ENCODE assay signal across 14 cellular contexts in genomic region chr9:33049680-33050361, GRCh38. TPM values are rescaled to one million over a fixed set of nuclear protein-coding genes. Genes with fewer than 3 reads are reported as not detected.
A peak's percentile ranks its signal among the peaks of the same experiment; 100 is the strongest.
DNase-seq lines count a peak whose midpoint lies in the region; ATAC-seq and TF ChIP-seq lines count a peak whose summit lies in the region.
"Had no signal": no experiment of that assay in that cellular context is flagged by ENCODE, and none has a peak within 500 bp of the region (broad histone marks: within the 10 kb centered on the region; RNA-seq: fewer than 3 reads in every experiment).

No MANE protein-coding gene starts in this region.

- no peak overlapping the region for H2BK12ac ChIP-seq in trophoblast cell (ENCODE audit: low read length)

- H3K9ac ChIP-seq in trophoblast cell (ENCODE audit: low read length), result no peak overlapping the region
- H3K9ac ChIP-seq: parathyroid adenoma had no signal

- no peak overlapping the region for H3K4ac ChIP-seq in trophoblast cell (ENCODE audit: low read depth, low read length)

- H2AFZ ChIP-seq in trophoblast cell (ENCODE audit: insufficient read depth, low read length, poor library complexity), result no peak overlapping the region
- H2AFZ ChIP-seq: parathyroid adenoma had no signal

- H3K4me3 Mint-ChIP-seq in activated T-cell treated with anti-CD3 and anti-CD28 coated beads, Interleukin-2, amount 50 U/mL, for 24 hours, result no peak overlapping the region
- H3K4me3 Mint-ChIP-seq in naive thymus-derived CD8-positive, alpha-beta T cell, result no peak overlapping the region

- no peak overlapping the region for H3K4me3 ChIP-seq in trophoblast cell (ENCODE audit: low read depth, low read length)
- no peak overlapping the region for H3K4me3 ChIP-seq in suprapubic skin
- H3K4me3 ChIP-seq: gastroesophageal sphincter, lower lobe of right lung had no signal

- no peak overlapping the region for H2BK5ac ChIP-seq in trophoblast cell (ENCODE audit: low read depth, low read length, poor library complexity)

- H3K4me1 ChIP-seq in trophoblast cell (ENCODE audit: control insufficient read depth in 1 of 2, insufficient read depth in 2 of 2, low read length in 2 of 2) (no peaks in the 10 kb centered on the region), suprapubic skin (peaks cover under 1% of the 10 kb centered on the region)
- H3K4me1 ChIP-seq: lower lobe of right lung, parathyroid adenoma had no signal

- no peak overlapping the region for H4K91ac ChIP-seq in trophoblast cell (ENCODE audit: low read depth, low read length)

- no peaks in the 10 kb centered on the region for H3K9me3 Mint-ChIP-seq in activated T-cell treated with anti-CD3 and anti-CD28 coated beads, Interleukin-2, amount 50 U/mL, for 24 hours
- H3K9me3 Mint-ChIP-seq in naive thymus-derived CD8-positive, alpha-beta T cell, result no peaks in the 10 kb centered on the region

- H3K27me3 ChIP-seq in trophoblast cell (ENCODE audit: insufficient read depth, low read length), result no peaks in the 10 kb centered on the region
- H3K27me3 ChIP-seq in suprapubic skin, result no peaks in the 10 kb centered on the region
- H3K27me3 ChIP-seq: gastroesophageal sphincter had no signal

- H3K23ac ChIP-seq in trophoblast cell (ENCODE audit: low read length), result no peak overlapping the region

- peaks cover 18% of the 10 kb centered on the region for H3K4me1 Mint-ChIP-seq in activated T-cell treated with anti-CD3 and anti-CD28 coated beads, Interleukin-2, amount 50 U/mL, for 24 hours (ENCODE audit: low read depth)
- H3K4me1 Mint-ChIP-seq in naive thymus-derived CD8-positive, alpha-beta T cell, result peaks cover 3 to 12% (median 8%) of the 10 kb centered on the region in 4 donors

- no peak for TF ChIP-seq POLR2A in suprapubic skin (IDR thresholded peaks at IDR 0.05)

- no peak for TF ChIP-seq EP300 in suprapubic skin (IDR thresholded peaks at IDR 0.05)

- H3K27me3 Mint-ChIP-seq in activated T-cell treated with anti-CD3 and anti-CD28 coated beads, Interleukin-2, amount 50 U/mL, for 24 hours, result no peaks in the 10 kb centered on the region
- no peaks in the 10 kb centered on the region for H3K27me3 Mint-ChIP-seq in naive thymus-derived CD8-positive, alpha-beta T cell

- POLR2A ChIA-PET in naive thymus-derived CD8-positive, alpha-beta T cell (lab: Charles Lee), result no interaction called here

- WGBS in trophoblast cell (ENCODE audit: extremely low coverage, insufficient coverage, insufficient read length), result no CpG with 5 or more reads among the region's 2 CpGs
- WGBS in suprapubic skin, result 100% methylated on average over 2 of the region's 2 CpGs

- ATAC-seq in GM21619 (IDR thresholded peaks at IDR 0.05; ENCODE audit: unreplicated experiment) (peak; percentile 90), HG03354 (IDR thresholded peaks at IDR 0.05; ENCODE audit: poor library complexity, severe bottlenecking, unreplicated experiment) (peak; percentile 82)
- no peak for ATAC-seq in naive thymus-derived CD8-positive, alpha-beta T cell
- ATAC-seq: gastroesophageal sphincter, lower lobe of right lung had no signal

- H3K4me2 ChIP-seq in trophoblast cell (ENCODE audit: low read length), result no peak overlapping the region

- H3K36me3 ChIP-seq in trophoblast cell (ENCODE audit: control insufficient read depth in 1 of 2, insufficient read depth in 2 of 2, low read length in 2 of 2) (peaks cover 14 to 29% of the 10 kb centered on the region in 2 experiments), suprapubic skin (peaks cover 79% of the 10 kb centered on the region)

- no peak overlapping the region for H4K12ac ChIP-seq in trophoblast cell (ENCODE audit: low read depth, low read length)

- H4K8ac ChIP-seq in trophoblast cell (ENCODE audit: low read depth, low read length), result no peak overlapping the region

- H2AK5ac ChIP-seq in trophoblast cell (ENCODE audit: low read length), result no peak overlapping the region

- H3K27ac Mint-ChIP-seq in activated T-cell treated with anti-CD3 and anti-CD28 coated beads, Interleukin-2, amount 50 U/mL, for 24 hours, result peak overlapping the region; percentile 88
- H3K27ac Mint-ChIP-seq in naive thymus-derived CD8-positive, alpha-beta T cell, result peak overlapping the region in 5 of 10 donors; percentile 9 to 84 (median 42)

- H2BK120ac ChIP-seq in trophoblast cell (ENCODE audit: insufficient read depth, low read length, poor library complexity), result no peak overlapping the region

- no peaks in the 10 kb centered on the region for H3K9me3 ChIP-seq in trophoblast cell (ENCODE audit: insufficient read depth, low read depth, low read length)
- no peaks in the 10 kb centered on the region for H3K9me3 ChIP-seq in suprapubic skin
- H3K9me3 ChIP-seq: gastroesophageal sphincter, lower lobe of right lung had no signal

- H3K14ac ChIP-seq in trophoblast cell (ENCODE audit: low read length), result no peak overlapping the region

- H3K79me2 ChIP-seq in trophoblast cell (ENCODE audit: control insufficient read depth, insufficient read depth, low read length, poor library complexity), result no peaks in the 10 kb centered on the region
- H3K79me2 ChIP-seq: parathyroid adenoma had no signal

- no peak for TF ChIP-seq CTCF in suprapubic skin (IDR thresholded peaks at IDR 0.05)

- no peak for DNase-seq in activated T-cell treated with anti-CD3 and anti-CD28 coated beads, Interleukin-2, amount 50 U/mL, for 24 hours
- no peak for DNase-seq in activated T-cell treated with anti-CD3 and anti-CD28 coated beads for 4 hours
- DNase-seq in trophoblast cell, result no peak
- no peak for DNase-seq in suprapubic skin (ENCODE audit: low spot score in 2 of 2)
- no peak for DNase-seq in naive thymus-derived CD8-positive, alpha-beta T cell
- no peak for DNase-seq in iPS-NIHi11 (ENCODE audit: low spot score)
- DNase-seq: EL; lower lobe of right lung; NCI-H2029; stimulated activated CD4-positive, alpha-beta T cell treated with anti-CD3 and anti-CD28 coated beads, Interleukin-4, amount 100 ng/mL, for 4 hours had no signal

- H3K27ac ChIP-seq in trophoblast cell (ENCODE audit: low read depth, low read length) (no peak overlapping the region), suprapubic skin (no peak overlapping the region)
- H3K27ac ChIP-seq: gastroesophageal sphincter, lower lobe of right lung, parathyroid adenoma had no signal

- peak overlapping the region; percentile 71 for H3K18ac ChIP-seq in trophoblast cell (ENCODE audit: low read length)

- peaks cover 90% of the 10 kb centered on the region for H3K36me3 Mint-ChIP-seq in activated T-cell treated with anti-CD3 and anti-CD28 coated beads, Interleukin-2, amount 50 U/mL, for 24 hours (ENCODE audit: low read depth)
- H3K36me3 Mint-ChIP-seq in naive thymus-derived CD8-positive, alpha-beta T cell, result peaks cover 4 to 76% (median 28%) of the 10 kb centered on the region in 3 donors

- no peaks in the 10 kb centered on the region for H3K79me1 ChIP-seq in trophoblast cell (ENCODE audit: low read length)

RNA-seq across cellular contexts. Expression of gene DNAJA1, which starts 24.7 kb away (rescaled TPM):
- 235 and 242 TPM in 2 replicates for polyA plus RNA-seq in trophoblast cell (2013)
- total RNA-seq in suprapubic skin, result 10 to 100 TPM; 41.4 to 73.0 (median 58.5) TPM
- total RNA-seq in naive thymus-derived CD8-positive, alpha-beta T cell, result 10 to 100 TPM; 70.7 to 71.3 TPM
- 100 to 1,000 TPM in 1 of 3 donors, 10 to 100 TPM in 2; 62.8 to 101 (median 70.7) TPM for polyA plus RNA-seq in naive thymus-derived CD8-positive, alpha-beta T cell

RNA-seq across cellular contexts. Expression of gene SMU1, which starts 26.7 kb away (rescaled TPM):
- 14.3 and 14.5 TPM in 2 replicates for polyA plus RNA-seq in trophoblast cell (2013)
- total RNA-seq in suprapubic skin, result 10 to 100 TPM; 14.3 to 18.5 (median 16.7) TPM
- 10 to 100 TPM; 29.5 to 30.9 TPM for total RNA-seq in naive thymus-derived CD8-positive, alpha-beta T cell
- polyA plus RNA-seq in naive thymus-derived CD8-positive, alpha-beta T cell, result 10 to 100 TPM; 19.5 to 24.3 (median 23.7) TPM

RNA-seq across cellular contexts. Expression of gene APTX, which starts 48.4 kb away (rescaled TPM):
- 26.2 TPM in 2 replicates for polyA plus RNA-seq in trophoblast cell (2013)
- 10 to 100 TPM; 21.9 to 57.5 (median 32.6) TPM for total RNA-seq in suprapubic skin
- 10 to 100 TPM; 21.7 to 25.2 TPM for total RNA-seq in naive thymus-derived CD8-positive, alpha-beta T cell
- 10 to 100 TPM; 24.7 to 26.4 (median 25.3) TPM for polyA plus RNA-seq in naive thymus-derived CD8-positive, alpha-beta T cell

Comparison
In these comparisons a context has a peak if more than half of its experiments do, and no peak if none do; other contexts are left out.
1. ATAC-seq: peak in GM21619 (single experiment) and HG03354 (single experiment); none in naive thymus-derived CD8-positive, alpha-beta T cell (0 of 2).